Comparison of ENCODE assay signal across 22 cellular contexts in genomic region chrX:1809581-1809980, GRCh38.
A peak's percentile ranks its signal among the peaks of the same experiment; 100 is the strongest.
DNase-seq lines count a peak whose midpoint lies in the region; FAIRE-seq and TF ChIP-seq lines count a peak whose summit lies in the region.
"Had no signal": no experiment of that assay in that cellular context is flagged by ENCODE, and none has a peak within 500 bp of the region (broad histone marks: within the 10 kb centered on the region; RNA-seq: fewer than 3 reads in every experiment).

No MANE protein-coding gene starts in this region.

- no peak overlapping the region for H2BK120ac ChIP-seq in H1 (replicated peaks; ENCODE audit: low read depth, low read length)

- no peak overlapping the region for H3K18ac ChIP-seq in H1 (ENCODE audit: extremely low read depth, low read length)

- H3K79me1 ChIP-seq in H1 (ENCODE audit: low read depth, low read length): no peaks in the 10 kb centered on the region

- TF ChIP-seq EP300 in H1 (IDR thresholded peaks at IDR 0.05; ENCODE audit: borderline replicate concordance in 1 of 2, low read depth in 2 of 2, low read length in 2 of 2): no peak

- H4K91ac ChIP-seq in H1 (replicated peaks; ENCODE audit: insufficient read length, low read length): peak overlapping the region; percentile 6

- no peak overlapping the region for H3K56ac ChIP-seq in H1 (replicated peaks; ENCODE audit: insufficient read length, low read depth, low read length)

- no peak overlapping the region for H2AFZ ChIP-seq in H1 (ENCODE audit: low read length)

- 0 out of 2 replicates have a peak overlapping the region, but pooled peaks have one; percentile 3 for H2BK15ac ChIP-seq in H1 (ENCODE audit: low read length)

- TF ChIP-seq POLR2A in H1 (IDR thresholded peaks at IDR 0.05; ENCODE audit: control extremely low read depth in 1 of 2, low read depth in 2 of 2, low read length in 2 of 2): no peak
- no peak for TF ChIP-seq POLR2A in spleen (IDR thresholded peaks at IDR 0.05)

- FAIRE-seq in H1 (lab: Jason Lieb, UNC): no peak
- FAIRE-seq: A204.1, D721Med, G401.6, GM12891, GM19239 had no signal

- no peaks in the 10 kb centered on the region for H3K9me3 ChIP-seq in H1 (ENCODE audit: insufficient read depth in 2 of 2, low read depth in 1 of 2, low read length in 1 of 2)
- peaks cover 0 to 19% (median under 1%) of the 10 kb centered on the region in 8 donors for H3K9me3 ChIP-seq in spleen
- H3K9me3 ChIP-seq: BE2C, BLaER1, Caco-2 had no signal

- H3K4me3 ChIP-seq in H1 (ENCODE audit: extremely low read depth in 1 of 4, insufficient read depth in 2 of 4, low read depth in 3 of 4, low read length in 4 of 4): no peak overlapping the region
- no peak overlapping the region for H3K4me3 ChIP-seq in spleen
- H3K4me3 ChIP-seq: BLaER1 had no signal

- TF ChIP-seq CTCF in H1 (IDR thresholded peaks at IDR 0.05; ENCODE audit: control extremely low read depth in 1 of 3, insufficient read depth in 1 of 3, low read depth in 1 of 3, low read length in 3 of 3) (no peak), spleen (IDR thresholded peaks at IDR 0.05 in 8 of 11, conservative IDR thresholded peaks at IDR 0.05 in 3 of 11) (no peak)

- POLR2A ChIA-PET in H1 (lab: Charles Lee; ENCODE audit: partially characterized antibody): no interaction called here

- no peak overlapping the region for H3K14ac ChIP-seq in H1 (ENCODE audit: insufficient read length)

- no peak overlapping the region for H3K23ac ChIP-seq in H1 (ENCODE audit: insufficient read length)

- no peak overlapping the region for H3K4me2 ChIP-seq in H1 (ENCODE audit: insufficient read depth in 1 of 2, low read depth in 2 of 2, low read length in 2 of 2)
- H3K4me2 ChIP-seq: BLaER1 had no signal

- no peak overlapping the region for H2BK20ac ChIP-seq in H1 (ENCODE audit: low read length)

- no peak overlapping the region for H3K27ac ChIP-seq in H1 (ENCODE audit: low read depth, low read length)
- no peak overlapping the region for H3K27ac ChIP-seq in spleen
- H3K27ac ChIP-seq: BLaER1 had no signal

- intact Hi-C loops in spleen (cut with DNase I; ENCODE audit: low total_unique reads): no loop called here

- H2AK5ac ChIP-seq in H1 (ENCODE audit: low read depth, low read length): 0 out of 2 replicates have a peak overlapping the region, but pooled peaks have one; percentile 39

- peaks cover 0 to 5% (median 2%) of the 10 kb centered on the region in 4 experiments; a peak in 3 of 7 replicates for H3K4me1 ChIP-seq in H1 (replicated peaks in 1 of 4; ENCODE audit: control insufficient read depth in 3 of 4, insufficient read depth in 4 of 4, low read length in 3 of 4)
- H3K4me1 ChIP-seq in spleen: no peaks in the 10 kb centered on the region
- H3K4me1 ChIP-seq: BE2C, Caco-2 had no signal

- CTCF ChIA-PET in H1 (lab: Charles Lee; ENCODE audit: partially characterized antibody): no interaction called here

- no peaks in the 10 kb centered on the region for H3K79me2 ChIP-seq in H1 (ENCODE audit: control insufficient read depth in 1 of 2, insufficient read depth in 2 of 2, low read length in 2 of 2)

- no peak overlapping the region for H3K4ac ChIP-seq in H1 (replicated peaks; ENCODE audit: insufficient read length, low read depth, low read length)

- H3K23me2 ChIP-seq in H1 (ENCODE audit: low read depth, low read length): no peaks in the 10 kb centered on the region

- H4K8ac ChIP-seq in H1 (ENCODE audit: extremely low read depth, insufficient read depth, low read length): no peak overlapping the region

- H4K20me1 ChIP-seq in H1 (replicated peaks in 1 of 2; ENCODE audit: control insufficient read depth in 1 of 2, insufficient read depth in 2 of 2, low read length in 2 of 2): no peaks in the 10 kb centered on the region
- H4K20me1 ChIP-seq: BLaER1 had no signal

- DNase-seq in H1 (ENCODE audit: low read depth in 1 of 2, low spot score in 2 of 2) (no peak), spleen (peak; percentile 27), Kasumi-1 (lab: John Stamatoyannopoulos, UW) (no peak)
- DNase-seq in activated effector memory CD4-positive, alpha-beta T cell treated with anti-CD3 and anti-CD28 coated beads, Interleukin-2, amount 50 U/mL, for 16 hours: no peak
- DNase-seq in stimulated activated CD4-positive, alpha-beta T cell treated with anti-CD3 and anti-CD28 coated beads, Interleukin-1b, Interleukin-23, amount 100 ng/mL, for 48 hours: no peak
- DNase-seq: 8988T; ACHN; BE2C; C1 segment of cervical spinal cord; Caco-2; Calu3; CD4-positive, alpha-beta memory T cell; CD4-positive, CD25-positive, alpha-beta regulatory T cell; CD8-positive, alpha-beta memory T cell; DMS79 treated with DMSO at 0.1 percent for 48 hours; GF-D8 had no signal

- H2BK5ac ChIP-seq in H1 (ENCODE audit: low read depth, low read length): no peak overlapping the region

- WGBS in H1 (ENCODE audit: extremely low coverage in 1 of 2, insufficient coverage in 1 of 2, insufficient read length in 1 of 2, insufficient replicate concordance in 2 of 2, low coverage in 1 of 2, low lambda C conversion rate in 2 of 2, missing lambda C conversion rate in 1 of 2), 2 experiments: 92% methylated on average over 5 of the region's 5 CpGs; no CpG with 5 or more reads in 1 of the 2 experiments
- 88 to 96% (median 91%) methylated on average over 5 of the region's 5 CpGs for WGBS in spleen, 5 donors

- H3K27me3 ChIP-seq in H1 (replicated peaks in 1 of 4; ENCODE audit: control insufficient read depth in 3 of 4, extremely low read depth in 1 of 4, insufficient read depth in 3 of 4, low read length in 3 of 4): no peaks in the 10 kb centered on the region
- H3K27me3 ChIP-seq in spleen (replicated peaks in 1 of 7): peaks cover 0 to 8% (median 0%) of the 10 kb centered on the region in 7 donors
- H3K27me3 ChIP-seq: BE2C, BLaER1 had no signal

- no peak overlapping the region for H4K5ac ChIP-seq in H1 (ENCODE audit: insufficient read length, low read depth, low read length)

- no peak for TF ChIP-seq RAD21 in H1 (IDR thresholded peaks at IDR 0.05 in 1 of 2, conservative IDR thresholded peaks at IDR 0.05 in 1 of 2; ENCODE audit: low read depth in 2 of 2, low read length in 2 of 2)

- H3K36me3 ChIP-seq in H1 (ENCODE audit: control insufficient read depth in 2 of 4, insufficient read depth in 4 of 4, low read length in 3 of 4) (no peaks in the 10 kb centered on the region), spleen (no peaks in the 10 kb centered on the region)
- H3K36me3 ChIP-seq: BE2C, BLaER1 had no signal

- 0 out of 2 replicates have a peak overlapping the region, but pooled peaks have one; percentile 23 for H2BK12ac ChIP-seq in H1 (ENCODE audit: low read depth, low read length)

- H3K9ac ChIP-seq in H1 (replicated peaks in 1 of 4; ENCODE audit: extremely low read depth in 1 of 4, low read depth in 3 of 4, low read length in 3 of 4): no peak overlapping the region
- H3K9ac ChIP-seq: BLaER1 had no signal

TF ChIP-seq in H1, 55 proteins besides CTCF, POLR2A, EP300 and RAD21:
- TF ChIP-seq SIN3A (conservative IDR thresholded peaks at IDR 0.05 in 1 of 2, IDR thresholded peaks at IDR 0.05 in 1 of 2; ENCODE audit: low read depth in 1 of 2, low read length in 2 of 2) (no peak), SUZ12 (IDR thresholded peaks at IDR 0.05; ENCODE audit: low read length) (no peak), CHD1 (IDR thresholded peaks at IDR 0.05; ENCODE audit: low read depth, low read length) (no peak), EGR1 (IDR thresholded peaks at IDR 0.05; ENCODE audit: borderline replicate concordance, low read depth, low read length) (no peak), BRCA1 (IDR thresholded peaks at IDR 0.05; ENCODE audit: low read depth, low read length) (no peak)
